ENCODE assay signal across 38 cellular contexts in the genomic region with DNA sequence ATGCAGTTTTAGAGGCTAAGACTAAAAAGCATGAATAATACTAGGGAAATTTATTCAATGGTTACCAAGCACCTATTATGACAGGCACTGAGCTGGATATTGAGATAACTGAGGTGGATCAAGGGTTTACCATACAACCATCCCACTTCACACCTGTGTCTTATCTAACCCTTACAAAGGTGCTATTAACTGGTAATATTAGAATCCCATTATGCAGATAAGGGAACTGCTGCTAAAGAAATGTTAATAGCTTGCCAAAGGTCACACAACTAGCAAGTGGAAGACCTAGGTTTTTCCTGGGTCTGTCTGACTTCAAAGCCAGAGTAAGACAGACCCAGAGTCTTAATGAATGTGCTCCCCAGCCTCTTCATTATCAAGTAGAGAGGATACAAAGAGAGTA. TPM values are rescaled to one million over a fixed set of nuclear protein-coding genes. Genes with fewer than 3 reads are reported as not detected.
"Had no signal": no experiment of that assay in that cellular context is flagged by ENCODE, and none has a peak within 500 bp of the region (broad histone marks: within the 10 kb centered on the region; RNA-seq: fewer than 3 reads in every experiment).

No MANE protein-coding gene starts in this region.

- DNase-seq: Karpas-422, Kasumi-1, MG63, MM.1S, MV-4-11, NCI-H1048, NCI-H1092, NCI-H1092 treated with DMSO at 0.1 percent for 48 hours, NCI-H1105, NCI-H1105 treated with DMSO at 0.1 percent for 48 hours, NCI-H1417, NCI-H1417 treated with DMSO at 0.1 percent for 48 hours, NCI-H1436 treated with DMSO at 0.1 percent for 48 hours, NCI-H146, NCI-H1694, NCI-H1694 treated with DMSO at 0.1 percent for 48 hours, NCI-H187, NCI-H187 treated with DMSO at 0.1 percent for 48 hours, NCI-H1930, NCI-H2029, NCI-H2029 treated with DMSO at 0.1 percent for 48 hours, NCI-H2081, NCI-H2081 treated with DMSO at 0.1 percent for 48 hours, NCI-H2107, NCI-H2171, NCI-H2171 treated with DMSO at 0.1 percent for 48 hours, NCI-H2227 treated with DMSO at 0.1 percent for 48 hours, NCI-H226, NCI-H345, NCI-H446, NCI-H446 treated with DMSO at 0.1 percent for 48 hours, NCI-H510A, NCI-H510A treated with DMSO at 0.1 percent for 48 hours had no signal

- H3K9me3 ChIP-seq: MG63 had no signal

- H3K27me3 ChIP-seq: MG63 had no signal

- H3K9ac ChIP-seq: KMS-11 had no signal

- H3K27ac ChIP-seq: KMS-11 had no signal

- H3K4me3 ChIP-seq: MG63 had no signal

- H3K4me2 ChIP-seq: KMS-11 had no signal

- H3K36me3 ChIP-seq: MG63 had no signal

RNA-seq across cellular contexts. Expression of gene VSTM5, which starts 21.1 kb away (rescaled TPM):
- total RNA-seq: LHCN-M2, M059J, MCF 10A, NCI-H460 had no signal
